Comparison of ENCODE assay signal across 17 cellular contexts in genomic region chr7:106464169-106464568, GRCh38.
"Had no signal": no experiment of that assay in that cellular context is flagged by ENCODE, and none has a peak within 500 bp of the region (broad histone marks: within the 10 kb centered on the region; RNA-seq: fewer than 3 reads in every experiment).

No MANE protein-coding gene starts in this region.

- DNase-seq: activated B cell treated with CpG ODN at 0.5 μM for 24 hours; activated CD8-positive, alpha-beta memory T cell treated with anti-CD3 and anti-CD28 coated beads, Interleukin-2, amount 10 ng/mL, durations not matched to agents 7 days and 5 days; activated gamma-delta T cell; activated T-cell treated with anti-CD3 and anti-CD28 coated beads, Interleukin-2, amount 50 U/mL, for 4 hours; left colon; midbrain; pancreas; stimulated activated CD4-positive, alpha-beta T cell treated with anti-CD3 and anti-CD28 coated beads, Interleukin-15, amount 100 ng/mL, for 24 hours; stimulated activated CD4-positive, alpha-beta T cell treated with anti-CD3 and anti-CD28 coated beads, Interleukin-4, amount 100 ng/mL, for 24 hours; thyroid gland had no signal

- H3K27ac Mint-ChIP-seq: activated B cell treated with CpG ODN at 0.5 μM for 24 hours; activated CD8-positive, alpha-beta memory T cell treated with anti-CD3 and anti-CD28 coated beads, Interleukin-2, amount 10 ng/mL, durations not matched to agents 7 days and 5 days; neural progenitor cell; T-helper 1 cell treated with Interleukin-12 subunit alpha and Interleukin-12 subunit beta and Interleukin-4 antibody, amounts not matched to agents 30 μg/mL and 1 μg/mL, for 36 hours had no signal

- FAIRE-seq: bronchial epithelial cell, endometrium, pancreas had no signal

- H3K4me3 Mint-ChIP-seq: activated B cell treated with CpG ODN at 0.5 μM for 24 hours; activated CD8-positive, alpha-beta memory T cell treated with anti-CD3 and anti-CD28 coated beads, Interleukin-2, amount 10 ng/mL, durations not matched to agents 7 days and 5 days; activated T-cell treated with anti-CD3 and anti-CD28 coated beads, Interleukin-2, amount 50 U/mL, for 4 hours; neural progenitor cell; T-helper 1 cell treated with Interleukin-12 subunit alpha and Interleukin-12 subunit beta and Interleukin-4 antibody, amounts not matched to agents 30 μg/mL and 1 μg/mL, for 36 hours had no signal

- H3K27me3 ChIP-seq: ascending aorta, neural progenitor cell, pancreas, thyroid gland had no signal

- H3K27ac ChIP-seq: ascending aorta, neural progenitor cell, pancreas, thyroid gland had no signal

- ATAC-seq: activated CD8-positive, alpha-beta memory T cell treated with anti-CD3 and anti-CD28 coated beads, Interleukin-2, amount 10 ng/mL, durations not matched to agents 7 days and 5 days; activated T-cell treated with anti-CD3 and anti-CD28 coated beads, Interleukin-2, amount 50 U/mL, for 4 hours; esophagus mucosa; left colon; pancreas had no signal

- H3K4me3 ChIP-seq: ascending aorta, lung, neural progenitor cell, pancreas, thyroid gland had no signal

- H2AFZ ChIP-seq: neural progenitor cell had no signal

- H3K4me1 ChIP-seq: ascending aorta, thyroid gland had no signal

- H3K9me3 Mint-ChIP-seq: activated B cell treated with CpG ODN at 0.5 μM for 24 hours; activated T-cell treated with anti-CD3 and anti-CD28 coated beads, Interleukin-2, amount 50 U/mL, for 4 hours had no signal

- H3K9me3 ChIP-seq: ascending aorta, pancreas, thyroid gland had no signal

- H3K27me3 Mint-ChIP-seq: activated B cell treated with CpG ODN at 0.5 μM for 24 hours had no signal

- H3K36me3 ChIP-seq: ascending aorta, neural progenitor cell, pancreas, thyroid gland had no signal

- H3K9ac ChIP-seq: neural progenitor cell had no signal

- H3K36me3 Mint-ChIP-seq: activated CD8-positive, alpha-beta memory T cell treated with anti-CD3 and anti-CD28 coated beads, Interleukin-2, amount 10 ng/mL, durations not matched to agents 7 days and 5 days; neural progenitor cell had no signal
